Comparison of ENCODE assay signal across 19 cellular contexts in the genomic region with DNA sequence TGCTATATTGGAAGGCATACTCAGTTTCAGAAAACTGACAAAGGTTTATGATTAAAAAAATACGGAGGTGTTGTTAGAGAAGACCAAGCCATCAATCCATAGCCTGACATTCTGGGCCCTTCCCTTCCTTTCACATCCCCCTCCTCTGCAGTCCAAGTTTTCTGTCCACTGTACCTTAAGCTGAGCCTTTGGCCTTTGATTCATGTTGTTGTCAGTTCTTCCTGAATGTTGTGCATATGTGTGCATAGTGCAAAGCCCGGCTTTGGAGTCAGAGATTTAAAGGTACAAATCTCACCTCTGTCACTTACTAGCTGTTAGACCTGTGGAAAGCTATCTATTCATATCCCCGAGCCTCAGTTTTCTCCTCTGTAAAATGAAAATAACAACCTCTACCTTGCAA.
"Had no signal": no experiment of that assay in that cellular context is flagged by ENCODE, and none has a peak within 500 bp of the region (broad histone marks: within the 10 kb centered on the region; RNA-seq: fewer than 3 reads in every experiment).

No MANE protein-coding gene starts in this region.

- H3K9me3 ChIP-seq: neutrophil, suprapubic skin, thyroid gland, uterus had no signal

- H3K36me3 Mint-ChIP-seq: mesothelial cell of epicardium; stimulated activated effector memory CD8-positive, alpha-beta T cell treated with anti-CD3 and anti-CD28 coated beads, Interleukin-12 subunit alpha, Interleukin-12 subunit beta, amount 100 ng/mL, for 72 hours; type B pancreatic cell had no signal

- H3K4me3 ChIP-seq: dorsolateral prefrontal cortex, gastroesophageal sphincter, sigmoid colon, suprapubic skin, thyroid gland, uterus had no signal

- DNase-seq: cortex of kidney; dorsolateral prefrontal cortex; effector CD8-positive, alpha-beta T cell; glutamatergic neuron; left colon; sigmoid colon; stimulated activated CD4-positive, alpha-beta T cell treated with anti-CD3 and anti-CD28 coated beads, Interleukin-4, amount 100 ng/mL, for 1 hour; stimulated activated CD8-positive, alpha-beta memory T cell treated with anti-CD3 and anti-CD28 coated beads, Interleukin-4, amount 100 ng/mL, for 48 hours; stimulated activated naive CD8-positive, alpha-beta T cell treated with anti-CD3 and anti-CD28 coated beads, Interleukin-15, Interleukin-2, amounts not matched to agents 100 U/mL and 50 U/mL, for 24 hours; thyroid gland; uterus had no signal

- H3K27me3 ChIP-seq: sigmoid colon, suprapubic skin, thyroid gland, uterus had no signal

- H3K27ac ChIP-seq: dorsolateral prefrontal cortex, gastroesophageal sphincter, neutrophil, sigmoid colon, suprapubic skin, thyroid gland, uterus had no signal

- H3K4me1 Mint-ChIP-seq: central memory CD8-positive, alpha-beta T cell; mesothelial cell of epicardium; stimulated activated effector memory CD8-positive, alpha-beta T cell treated with anti-CD3 and anti-CD28 coated beads, Interleukin-12 subunit alpha, Interleukin-12 subunit beta, amount 100 ng/mL, for 72 hours had no signal

- H3K27ac Mint-ChIP-seq: mesothelial cell of epicardium; natural killer cell treated with Interleukin-12 subunit alpha and Interleukin-12 subunit beta and Interleukin-15 and Interleukin-18, amount 100 ng/mL, for 72 hours; stimulated activated effector memory CD8-positive, alpha-beta T cell treated with anti-CD3 and anti-CD28 coated beads, Interleukin-12 subunit alpha, Interleukin-12 subunit beta, amount 100 ng/mL, for 72 hours; type B pancreatic cell had no signal

- H3K36me3 ChIP-seq: gastroesophageal sphincter, neutrophil, sigmoid colon, suprapubic skin, thyroid gland, uterus had no signal

- H3K4me3 Mint-ChIP-seq: central memory CD8-positive, alpha-beta T cell; mesothelial cell of epicardium; natural killer cell treated with Interleukin-12 subunit alpha and Interleukin-12 subunit beta and Interleukin-15 and Interleukin-18, amount 100 ng/mL, for 72 hours; stimulated activated effector memory CD8-positive, alpha-beta T cell treated with anti-CD3 and anti-CD28 coated beads, Interleukin-12 subunit alpha, Interleukin-12 subunit beta, amount 100 ng/mL, for 72 hours; type B pancreatic cell had no signal

- H3K4me1 ChIP-seq: gastroesophageal sphincter, sigmoid colon, suprapubic skin, thyroid gland, uterus had no signal

- H3K9me3 Mint-ChIP-seq: central memory CD8-positive, alpha-beta T cell; natural killer cell treated with Interleukin-12 subunit alpha and Interleukin-12 subunit beta and Interleukin-15 and Interleukin-18, amount 100 ng/mL, for 72 hours; stimulated activated effector memory CD8-positive, alpha-beta T cell treated with anti-CD3 and anti-CD28 coated beads, Interleukin-12 subunit alpha, Interleukin-12 subunit beta, amount 100 ng/mL, for 72 hours; type B pancreatic cell had no signal

- ATAC-seq: gastroesophageal sphincter; left colon; natural killer cell treated with Interleukin-12 subunit alpha and Interleukin-12 subunit beta and Interleukin-15 and Interleukin-18, amount 100 ng/mL, for 72 hours; stimulated activated effector memory CD8-positive, alpha-beta T cell treated with anti-CD3 and anti-CD28 coated beads, Interleukin-12 subunit alpha, Interleukin-12 subunit beta, amount 100 ng/mL, for 72 hours; stimulated activated naive CD8-positive, alpha-beta T cell treated with anti-CD3 and anti-CD28 coated beads, Interleukin-15, Interleukin-2, amounts not matched to agents 100 U/mL and 50 U/mL, for 24 hours had no signal
